ENCODE assay signal across 11 cellular contexts in genomic region chr9:136572003-136572595, GRCh38. TPM values are rescaled to one million over a fixed set of nuclear protein-coding genes. Genes with fewer than 3 reads are reported as not detected.
DNase-seq lines count a peak whose midpoint lies in the region; ATAC-seq and TF ChIP-seq lines count a peak whose summit lies in the region.
"Had no signal": no experiment of that assay in that cellular context is flagged by ENCODE, and none has a peak within 500 bp of the region (broad histone marks: within the 10 kb centered on the region; RNA-seq: fewer than 3 reads in every experiment).

No MANE protein-coding gene starts in this region.

- CTCF ChIA-PET in WTC11 (lab: Charles Lee): interaction anchor here (0.5 to 2.9 kb wide), 12 partner anchors 8 to 495 kb away, joined by 3 to 16 read pairs (median 4); no protein-coding TSS in a partner anchor

- H3K4me1 Mint-ChIP-seq in WTC11: peaks cover 55% of the 10 kb centered on the region
- H3K4me1 Mint-ChIP-seq in osteocyte (ENCODE audit: unreplicated experiment): peaks cover 66% of the 10 kb centered on the region

- H3K27me3 ChIP-seq in left ventricle myocardium inferior (ENCODE audit: low read depth): no peaks in the 10 kb centered on the region

- DNase-seq in ELF-1 (ENCODE audit: low read depth, low spot score): peak; percentile 98
- peak; percentile 93 for DNase-seq in WTC11 (ENCODE audit: low spot score)
- DNase-seq in left ventricle myocardium inferior: peak; percentile 75
- DNase-seq in osteocyte (ENCODE audit: extremely low spot score, unreplicated experiment): no peak
- DNase-seq in posterior cingulate gyrus: no peak
- DNase-seq in KBM-7: no peak
- DNase-seq: NCI-H187 treated with DMSO at 0.1 percent for 48 hours, T-helper 17 cell had no signal

- H3K9me3 Mint-ChIP-seq in WTC11 (no peaks in the 10 kb centered on the region; the same call in 1 of the 2 replicates), osteocyte (ENCODE audit: unreplicated experiment) (no peaks in the 10 kb centered on the region)

- H3K27me3 Mint-ChIP-seq in WTC11 (ENCODE audit: low read depth) (no peaks in the 10 kb centered on the region; the same call in 1 of the 2 replicates), osteocyte (ENCODE audit: unreplicated experiment) (no peaks in the 10 kb centered on the region)
- H3K27me3 Mint-ChIP-seq: T-helper 17 cell had no signal

- peak overlapping the region; percentile 99 for H3K27ac Mint-ChIP-seq in WTC11
- peak overlapping the region; percentile 89 for H3K27ac Mint-ChIP-seq in osteocyte (ENCODE audit: unreplicated experiment)

- H3K4me3 ChIP-seq in left ventricle myocardium inferior: peak overlapping the region; percentile 11
- H3K4me3 ChIP-seq: prostate gland had no signal

- in situ Hi-C loops in KBM-7 (cut with MboI; ENCODE audit: low pct_unique_long_range_greater_than_20kb, low sequenced_read_pairs): no loop called here

- no peaks in the 10 kb centered on the region for H3K36me3 ChIP-seq in left ventricle myocardium inferior
- H3K36me3 ChIP-seq: prostate gland had no signal

- peak overlapping the region; percentile 44 for H3K4me3 Mint-ChIP-seq in WTC11
- peak overlapping the region; percentile 47 for H3K4me3 Mint-ChIP-seq in osteocyte (ENCODE audit: unreplicated experiment)
- H3K4me3 Mint-ChIP-seq: T-helper 17 cell had no signal

- TF ChIP-seq CTCF in WTC11 (IDR thresholded peaks at IDR 0.05): no peak
- TF ChIP-seq CTCF in left ventricle myocardium inferior (IDR thresholded peaks at IDR 0.05; ENCODE audit: borderline replicate concordance): no peak
- TF ChIP-seq CTCF in osteocyte (IDR thresholded peaks at IDR 0.05): no peak

- H3K9me3 ChIP-seq in left ventricle myocardium inferior (replicated peaks): no peaks in the 10 kb centered on the region
- H3K9me3 ChIP-seq: prostate gland had no signal

- peak; percentile 87 for ATAC-seq in WTC11
- ATAC-seq in GM18867 (IDR thresholded peaks at IDR 0.05; ENCODE audit: unreplicated experiment): no peak
- ATAC-seq in activated CD4-positive, CD25-positive, alpha-beta regulatory T cell treated with anti-CD3 and anti-CD28 coated beads, Interleukin-2, amount 50 U/mL, for 24 hours: no peak
- ATAC-seq: T-helper 17 cell had no signal

- peak overlapping the region; percentile 95 for H3K27ac ChIP-seq in left ventricle myocardium inferior (replicated peaks)
- H3K27ac ChIP-seq: prostate gland had no signal

- POLR2A ChIA-PET in WTC11 (lab: Charles Lee): interaction anchor here (0.6 to 2.6 kb wide), 10 partner anchors 10 to 598 kb away, joined by 3 to 28 read pairs (median 3); partner anchors contain the start of gene LRRC26

- peaks cover 90% of the 10 kb centered on the region for H3K4me1 ChIP-seq in left ventricle myocardium inferior

- intact Hi-C loops in left ventricle myocardium inferior (cut with micrococcal nuclease) (no loop called here), posterior cingulate gyrus (cut with DNase I) (no loop called here)

- H3K36me3 Mint-ChIP-seq in WTC11 (no peaks in the 10 kb centered on the region), osteocyte (ENCODE audit: unreplicated experiment) (no peaks in the 10 kb centered on the region)

TF ChIP-seq in WTC11, 78 proteins besides CTCF, POLR2A, EP300 and RAD21 (continues in another document):
- TF ChIP-seq MYBL2 (CRISPR knock-in tag; IDR thresholded peaks at IDR 0.05) (no peak), GTF2I (CRISPR knock-in tag; conservative IDR thresholded peaks at IDR 0.05) (peak; percentile 86), NFATC4 (CRISPR knock-in tag; IDR thresholded peaks at IDR 0.05) (no peak), SMAD3 (CRISPR knock-in tag; IDR thresholded peaks at IDR 0.05; ENCODE audit: borderline replicate concordance) (no peak; the same call in 1 of the 2 replicates), ZBTB43 (CRISPR knock-in tag; IDR thresholded peaks at IDR 0.05) (no peak), FOXP4 (CRISPR knock-in tag; IDR thresholded peaks at IDR 0.05) (0 out of 2 replicates have a peak, but pooled peaks have one; percentile 34), ATF2 (CRISPR knock-in tag; IDR thresholded peaks at IDR 0.05; ENCODE audit: borderline replicate concordance, low read depth) (no peak), USF2 (CRISPR knock-in tag; IDR thresholded peaks at IDR 0.05) (no peak), FOXP1 (CRISPR knock-in tag; IDR thresholded peaks at IDR 0.05; ENCODE audit: borderline replicate concordance) (no peak), USF1 (CRISPR knock-in tag; IDR thresholded peaks at IDR 0.05) (no peak), NR3C1 (CRISPR knock-in tag; conservative IDR thresholded peaks at IDR 0.05; ENCODE audit: low read depth) (no peak), CREM (CRISPR knock-in tag; IDR thresholded peaks at IDR 0.05) (no peak; the same call in 1 of the 2 replicates), ATF6 (CRISPR knock-in tag; IDR thresholded peaks at IDR 0.05) (no peak), NFYB (CRISPR knock-in tag; conservative IDR thresholded peaks at IDR 0.05; ENCODE audit: low read depth) (no peak)

RNA-seq across cellular contexts. Expression of gene NOTCH1, which starts 26.3 kb away (rescaled TPM):
- 76.7 to 95.6 TPM (median 79.2 TPM) in 3 replicates for total RNA-seq in WTC11 (2021)
- total RNA-seq in left ventricle myocardium inferior: 17.6 TPM
- total RNA-seq in osteocyte: 44.9 and 53.6 TPM in 2 replicates

Comparison
In these comparisons a context has a peak if more than half of its experiments do, and no peak if none do; other contexts are left out.
1. DNase-seq: peak in ELF-1 (single experiment), WTC11 (single experiment) and left ventricle myocardium inferior (single experiment); none in osteocyte (single experiment), posterior cingulate gyrus (0 of 10) and KBM-7 (single experiment).